In the genomic region with DNA sequence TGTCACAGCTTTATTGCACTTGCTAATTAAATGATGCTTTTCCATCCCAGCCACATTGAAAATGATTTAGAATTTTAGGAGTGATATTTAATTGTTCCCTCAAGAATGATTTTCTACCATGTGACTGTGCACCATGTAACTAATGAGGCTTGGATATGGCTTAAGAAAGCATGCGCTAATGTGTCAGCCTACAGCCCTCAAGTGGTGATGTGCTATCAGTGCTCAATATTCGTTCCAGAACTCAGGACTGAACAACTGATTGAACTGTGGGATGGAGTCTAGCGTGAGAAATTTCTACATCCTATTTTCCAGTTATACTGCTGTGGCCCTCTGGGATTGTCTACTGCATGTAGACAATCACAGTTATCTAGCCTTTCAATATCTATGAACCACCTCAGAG, we compare ENCODE assay signal across 2 cellular contexts.
TF ChIP-seq lines count a peak whose summit lies in the region.

No MANE protein-coding gene starts in this region.

TF ChIP-seq in HCT116, 20 proteins besides CTCF, POLR2A, EP300 and RAD21 (continued from another document):
- TF ChIP-seq, protein P1, sequence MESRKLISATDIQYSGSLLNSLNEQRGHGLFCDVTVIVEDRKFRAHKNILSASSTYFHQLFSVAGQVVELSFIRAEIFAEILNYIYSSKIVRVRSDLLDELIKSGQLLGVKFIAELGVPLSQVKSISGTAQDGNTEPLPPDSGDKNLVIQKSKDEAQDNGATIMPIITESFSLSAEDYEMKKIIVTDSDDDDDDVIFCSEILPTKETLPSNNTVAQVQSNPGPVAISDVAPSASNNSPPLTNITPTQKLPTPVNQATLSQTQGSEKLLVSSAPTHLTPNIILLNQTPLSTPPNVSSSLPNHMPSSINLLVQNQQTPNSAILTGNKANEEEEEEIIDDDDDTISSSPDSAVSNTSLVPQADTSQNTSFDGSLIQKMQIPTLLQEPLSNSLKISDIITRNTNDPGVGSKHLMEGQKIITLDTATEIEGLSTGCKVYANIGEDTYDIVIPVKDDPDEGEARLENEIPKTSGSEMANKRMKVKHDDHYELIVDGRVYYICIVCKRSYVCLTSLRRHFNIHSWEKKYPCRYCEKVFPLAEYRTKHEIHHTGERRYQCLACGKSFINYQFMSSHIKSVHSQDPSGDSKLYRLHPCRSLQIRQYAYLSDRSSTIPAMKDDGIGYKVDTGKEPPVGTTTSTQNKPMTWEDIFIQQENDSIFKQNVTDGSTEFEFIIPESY (IDR thresholded peaks at IDR 0.05; ENCODE audit: extremely low read depth, insufficient replicate concordance, low read length) = no peak
- TF ChIP-seq FOSL1 (IDR thresholded peaks at IDR 0.05; ENCODE audit: low read depth) = no peak
- no peak for TF ChIP-seq SIN3A (IDR thresholded peaks at IDR 0.05; ENCODE audit: low read depth)
- no peak for TF ChIP-seq ELF1 (IDR thresholded peaks at IDR 0.05; ENCODE audit: borderline replicate concordance, low read depth)

TF ChIP-seq in WTC11, 78 proteins besides CTCF, POLR2A, EP300 and RAD21:
- TF ChIP-seq, protein P2, sequence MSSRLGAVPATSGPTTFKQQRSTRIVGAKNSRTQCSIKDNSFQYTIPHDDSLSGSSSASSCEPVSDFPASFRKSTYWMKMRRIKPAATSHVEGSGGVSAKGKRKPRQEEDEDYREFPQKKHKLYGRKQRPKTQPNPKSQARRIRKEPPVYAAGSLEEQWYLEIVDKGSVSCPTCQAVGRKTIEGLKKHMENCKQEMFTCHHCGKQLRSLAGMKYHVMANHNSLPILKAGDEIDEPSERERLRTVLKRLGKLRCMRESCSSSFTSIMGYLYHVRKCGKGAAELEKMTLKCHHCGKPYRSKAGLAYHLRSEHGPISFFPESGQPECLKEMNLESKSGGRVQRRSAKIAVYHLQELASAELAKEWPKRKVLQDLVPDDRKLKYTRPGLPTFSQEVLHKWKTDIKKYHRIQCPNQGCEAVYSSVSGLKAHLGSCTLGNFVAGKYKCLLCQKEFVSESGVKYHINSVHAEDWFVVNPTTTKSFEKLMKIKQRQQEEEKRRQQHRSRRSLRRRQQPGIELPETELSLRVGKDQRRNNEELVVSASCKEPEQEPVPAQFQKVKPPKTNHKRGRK (CRISPR knock-in tag; IDR thresholded peaks at IDR 0.05; ENCODE audit: borderline replicate concordance) = no peak
- TF ChIP-seq ZNF219 (CRISPR knock-in tag; IDR thresholded peaks at IDR 0.05; ENCODE audit: borderline replicate concordance) (no peak), CBFB (CRISPR knock-in tag; IDR thresholded peaks at IDR 0.05; ENCODE audit: low read depth) (no peak), RELA (CRISPR knock-in tag; IDR thresholded peaks at IDR 0.05; ENCODE audit: borderline replicate concordance) (no peak)
